ENCODE assay signal across 15 cellular contexts in genomic region chr12:77163068-77163810, GRCh38.
"Had no signal": no experiment of that assay in that cellular context is flagged by ENCODE, and none has a peak within 500 bp of the region (broad histone marks: within the 10 kb centered on the region; RNA-seq: fewer than 3 reads in every experiment).

No MANE protein-coding gene starts in this region.

- H3K36me3 ChIP-seq: prostate gland, right atrium auricular region, tibial nerve had no signal

- H3K27me3 ChIP-seq: right atrium auricular region, tibial nerve had no signal

- ATAC-seq: activated T-helper 17 cell treated with anti-CD3 and anti-CD28 coated beads, Interleukin-2, amount 50 U/mL, for 72 hours; esophagus mucosa; naive thymus-derived CD4-positive, alpha-beta T cell had no signal

- H3K27ac ChIP-seq: coronary artery, prostate gland, right atrium auricular region, tibial nerve had no signal

- H3K9me3 ChIP-seq: prostate gland, right atrium auricular region, tibial nerve had no signal

- DNase-seq: activated CD4-positive, alpha-beta memory T cell treated with anti-CD3 and anti-CD28 coated beads, Interleukin-2, amount 10 ng/mL, durations not matched to agents 7 days and 5 days; activated CD4-positive, alpha-beta T cell treated with anti-CD3 and anti-CD28 coated beads for 48 hours; activated CD4-positive, CD25-positive, alpha-beta regulatory T cell; activated naive CD4-positive, alpha-beta T cell treated with Interleukin-2 at 50 U/mL for 16 hours; activated naive CD8-positive, alpha-beta T cell treated with anti-CD3 and anti-CD28 coated beads, Interleukin-2, amount 10 ng/mL, durations not matched to agents 7 days and 5 days; activated T-cell treated with anti-CD3 and anti-CD28 coated beads, Interleukin-2, amount 50 U/mL, for 1 hour; mesenchymal stem cell; naive thymus-derived CD4-positive, alpha-beta T cell; T1000 had no signal

- H3K4me1 ChIP-seq: prostate gland, right atrium auricular region, tibial nerve had no signal

- H3K4me3 ChIP-seq: coronary artery, prostate gland, right atrium auricular region, tibial nerve had no signal
